ENCODE assay signal across 20 cellular contexts in the genomic region with DNA sequence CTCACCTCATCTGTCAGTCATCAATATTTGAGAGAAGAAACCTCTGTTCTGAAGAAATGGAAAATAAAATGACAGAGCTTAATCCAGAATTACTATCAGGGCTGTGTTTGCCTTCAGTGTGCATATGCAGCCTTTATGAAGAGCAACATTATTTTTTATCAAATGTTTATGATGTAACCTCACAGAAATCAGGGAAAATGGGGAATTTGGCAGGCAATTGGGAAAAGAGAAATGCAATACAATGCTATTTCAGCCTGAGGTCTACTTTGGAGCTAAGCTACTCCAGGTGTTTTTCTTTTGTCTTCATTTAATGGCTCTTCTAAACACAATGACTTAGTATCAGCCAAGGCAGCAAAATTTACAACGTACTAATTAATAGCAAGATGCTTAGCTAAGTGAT.
"Had no signal": no experiment of that assay in that cellular context is flagged by ENCODE, and none has a peak within 500 bp of the region (broad histone marks: within the 10 kb centered on the region; RNA-seq: fewer than 3 reads in every experiment).

No MANE protein-coding gene starts in this region.

- H3K9ac ChIP-seq: KMS-11, SK-N-SH had no signal

- H3K36me3 ChIP-seq: Peyer's patch, SJCRH30 had no signal

- DNase-seq: activated CD4-positive, alpha-beta memory T cell treated with anti-CD3 and anti-CD28 coated beads for 36 hours; activated CD4-positive, alpha-beta T cell treated with anti-CD3 and anti-CD28 coated beads, Interleukin-2, amount 10 ng/mL, durations not matched to agents 7 days and 5 days; activated CD4-positive, CD25-positive, alpha-beta regulatory T cell; activated CD8-positive, alpha-beta memory T cell treated with anti-CD3 and anti-CD28 coated beads for 24 hours; activated gamma-delta T cell; activated naive CD4-positive, alpha-beta T cell treated with anti-CD3 and anti-CD28 coated beads for 36 hours; activated T-cell treated with anti-CD3 and anti-CD28 coated beads, Interleukin-2, amount 50 U/mL, for 4 hours; cerebellar nuclear complex; NCI-H2029; NCI-H510A treated with DMSO at 0.1 percent for 48 hours; NCI-H774; NK-92 treated with Interleukin-12 subunit alpha and Interleukin-12 subunit beta, amount 100 ng/mL, for 24 hours; Peyer's patch; Right ventricle myocardium superior; SK-N-SH; T-helper 1 cell had no signal

- H3K27me3 ChIP-seq: Peyer's patch, SJCRH30 had no signal

- H3K9me3 ChIP-seq: Peyer's patch, SJCRH30, SK-N-SH had no signal

- H3K27ac ChIP-seq: KMS-11, Peyer's patch, RWPE1, SJCRH30, VCaP had no signal

- H3K4me1 ChIP-seq: Peyer's patch had no signal

- H3K4me3 ChIP-seq: Peyer's patch, SJCRH30 had no signal
